14 cellular contexts compared by ENCODE assay signal in genomic region chr1:112263464-112263863, GRCh38.
DNase-seq lines count a peak whose midpoint lies in the region; ATAC-seq, FAIRE-seq and TF ChIP-seq lines count a peak whose summit lies in the region.
"Had no signal": no experiment of that assay in that cellular context is flagged by ENCODE, and none has a peak within 500 bp of the region (broad histone marks: within the 10 kb centered on the region; RNA-seq: fewer than 3 reads in every experiment).

No MANE protein-coding gene starts in this region.

- no peak overlapping the region for H3K23ac ChIP-seq in IMR-90 (ENCODE audit: low read depth, low read length)

- BruUV-seq in IMR-90 (replicated peaks; lab: Mats Ljungman, UMichigan): no TSS peak

- no peak overlapping the region for H3K14ac ChIP-seq in IMR-90 (replicated peaks; ENCODE audit: low read depth, low read length)

- H3K4me1 ChIP-seq in IMR-90 (ENCODE audit: control insufficient read depth, insufficient read depth, low read length): no peaks in the 10 kb centered on the region; the same call in 1 of the 2 replicates

- H4K8ac ChIP-seq in IMR-90 (ENCODE audit: low read depth in 2 of 2, low read length in 2 of 2): no peak overlapping the region

- no peak overlapping the region for H3K9ac ChIP-seq in IMR-90 (ENCODE audit: low read depth, low read length)

- no peak for FAIRE-seq in bronchial epithelial cell (lab: Jason Lieb, UNC)

- peak; percentile 80 for ATAC-seq in IMR-90 (ENCODE audit: low read depth)
- ATAC-seq: stimulated activated naive B cell treated with anti-CD40 and anti-IgM and Interleukin-4, amounts not matched to agents 10 μg/mL and 1 μg/mL and 100 μg/mL, for 72 hours had no signal

- H3K4me3 ChIP-seq in IMR-90 (ENCODE audit: insufficient read depth, low read depth, low read length) (no peak overlapping the region), bronchial epithelial cell (ENCODE audit: low read depth, low read length) (no peak overlapping the region)
- H3K4me3 ChIP-seq: ovary had no signal

- no peaks in the 10 kb centered on the region for H3K9me3 ChIP-seq in IMR-90 (ENCODE audit: control insufficient read depth, insufficient read depth, low read length)
- H3K9me3 ChIP-seq: ovary had no signal

- no peak overlapping the region for H4K5ac ChIP-seq in IMR-90 (ENCODE audit: low read depth, low read length)

- no peak overlapping the region for H3K56ac ChIP-seq in IMR-90 (ENCODE audit: extremely low read depth, insufficient read depth, low read length)

- no peak overlapping the region for H3K4ac ChIP-seq in IMR-90 (ENCODE audit: low read depth, low read length)

- no peak for TF ChIP-seq CTCF in IMR-90 (conservative IDR thresholded peaks at IDR 0.05; ENCODE audit: low read depth, low read length)
- no peak for TF ChIP-seq CTCF in bronchial epithelial cell (IDR thresholded peaks at IDR 0.05; ENCODE audit: insufficient read depth, low read length, severe bottlenecking)

- no peak overlapping the region; the same call in 1 of the 2 replicates for H3K27ac ChIP-seq in IMR-90 (ENCODE audit: insufficient read depth, low read length)
- H3K27ac ChIP-seq: ovary had no signal

- dilution Hi-C loops in IMR-90 (cut with HindIII; ENCODE audit: low sequenced_read_pairs, unreplicated experiment): no loop called here

- CTCF ChIA-PET in IMR-90 (lab: Yijun Ruan, JAX): no interaction called here

- no peak overlapping the region for H2AK5ac ChIP-seq in IMR-90 (ENCODE audit: low read depth, low read length)

- no peak overlapping the region for H2AFZ ChIP-seq in IMR-90 (replicated peaks; ENCODE audit: low read length, poor library complexity)

- no peak overlapping the region for H2AK9ac ChIP-seq in IMR-90 (replicated peaks; ENCODE audit: low read depth, low read length, poor library complexity)

- no peak for TF ChIP-seq RAD21 in IMR-90 (IDR thresholded peaks at IDR 0.05; ENCODE audit: low read length)

- H2BK15ac ChIP-seq in IMR-90 (ENCODE audit: low read depth, low read length): no peak overlapping the region

- H2BK120ac ChIP-seq in IMR-90 (ENCODE audit: low read depth, low read length): no peak overlapping the region

- H3K36me3 ChIP-seq in IMR-90 (ENCODE audit: control insufficient read depth, insufficient read depth, low read length) (no peaks in the 10 kb centered on the region), bronchial epithelial cell (ENCODE audit: control insufficient read depth, insufficient read depth, low read length) (no peaks in the 10 kb centered on the region)
- H3K36me3 ChIP-seq: ovary had no signal

- intact Hi-C loops in IMR-90 (cut with micrococcal nuclease): no loop called here

- no peak for TF ChIP-seq POLR2A in IMR-90 (IDR thresholded peaks at IDR 0.05; ENCODE audit: low read depth, low read length)

- DNase-seq in AG08395 (ENCODE audit: low spot score) (peak; percentile 20), IMR-90 (peak; percentile 57), bronchial epithelial cell (ENCODE audit: low read depth) (peak; percentile 48), kidney tubule cell (ENCODE audit: low spot score) (peak; percentile 6), NCI-H1417 treated with DMSO at 0.1 percent for 48 hours (lab: John Stamatoyannopoulos, UW) (no peak), NCI-H774 (lab: John Stamatoyannopoulos, UW) (no peak), Kasumi-1 (lab: John Stamatoyannopoulos, UW) (no peak)
- DNase-seq in stimulated activated CD4-positive, alpha-beta T cell treated with anti-CD3 and anti-CD28 coated beads, Interleukin-2, amount 100 ng/mL, for 24 hours: no peak
- DNase-seq: activated CD4-positive, alpha-beta T cell treated with anti-CD3 and anti-CD28 coated beads for 4 hours; mesendoderm; NCI-H2107; ovary; stimulated activated CD4-positive, alpha-beta T cell treated with anti-CD3 and anti-CD28 coated beads, Interleukin-4, amount 100 ng/mL, for 1 hour; stimulated activated naive B cell treated with anti-CD40 and anti-IgM and Interleukin-4, amounts not matched to agents 10 μg/mL and 1 μg/mL and 100 μg/mL, for 72 hours had no signal

- POLR2A ChIA-PET in IMR-90 (lab: Charles Lee; ENCODE audit: unreplicated experiment): no interaction called here

- no peak overlapping the region for H3K4me2 ChIP-seq in IMR-90 (ENCODE audit: low read depth, low read length)

- no peaks in the 10 kb centered on the region for H4K20me1 ChIP-seq in IMR-90 (ENCODE audit: insufficient read depth, low read length)

- no peaks in the 10 kb centered on the region for H3K79me1 ChIP-seq in IMR-90 (ENCODE audit: low read depth in 1 of 2, low read length in 2 of 2)

- no peaks in the 10 kb centered on the region for H3K9me1 ChIP-seq in IMR-90 (ENCODE audit: insufficient read depth, low read length)

- H2BK5ac ChIP-seq in IMR-90 (ENCODE audit: low read depth, low read length, poor library complexity, severe bottlenecking): no peak overlapping the region

- no peak overlapping the region for H4K91ac ChIP-seq in IMR-90 (ENCODE audit: insufficient read depth, low read depth, low read length)

- in situ Hi-C loops in IMR-90 (cut with MboI; ENCODE audit: low sequenced_read_pairs): no loop called here

- no peak overlapping the region for H3K18ac ChIP-seq in IMR-90 (ENCODE audit: low read depth, low read length)

- no peak overlapping the region for H2BK20ac ChIP-seq in IMR-90 (ENCODE audit: low read depth, low read length)

- no CpG with 5 or more reads among the region's 1 CpG for WGBS in IMR-90 (ENCODE audit: extremely low coverage in 2 of 2, insufficient read length in 1 of 2), 2 experiments

- H3K27me3 ChIP-seq in IMR-90 (ENCODE audit: control insufficient read depth, insufficient read depth, low read length): peaks cover 2% of the 10 kb centered on the region
- peaks cover 3% of the 10 kb centered on the region for H3K27me3 ChIP-seq in bronchial epithelial cell (ENCODE audit: control insufficient read depth, insufficient read depth, low read length)
- H3K27me3 ChIP-seq: ovary had no signal

TF ChIP-seq in IMR-90, 13 proteins besides CTCF, POLR2A, EP300 and RAD21:
- peak; percentile 31; the same call in 1 of the 2 replicates for TF ChIP-seq NFE2L2 (IDR thresholded peaks at IDR 0.05; ENCODE audit: low read depth, low read length)
- TF ChIP-seq MAFK (IDR thresholded peaks at IDR 0.05; ENCODE audit: low read depth, low read length): 0 out of 2 replicates have a peak, but pooled peaks have one; percentile 8
- TF ChIP-seq MXI1 (IDR thresholded peaks at IDR 0.05; ENCODE audit: borderline replicate concordance, low read depth, low read length): no peak

Comparison
In these comparisons a context has a peak if more than half of its experiments do, and no peak if none do; other contexts are left out.
1. DNase-seq: peak in AG08395 (single experiment), IMR-90 (single experiment), bronchial epithelial cell (single experiment) and kidney tubule cell (single experiment); none in NCI-H1417 treated with DMSO at 0.1 percent for 48 hours (single experiment), NCI-H774 (single experiment), stimulated activated CD4-positive, alpha-beta T cell treated with anti-CD3 and anti-CD28 coated beads, Interleukin-2, amount 100 ng/mL, for 24 hours (0 of 2) and Kasumi-1 (0 of 2).